1 cellular context compared by ENCODE assay signal in genomic region chr16:89643769-89644300, GRCh38.
TF ChIP-seq lines count a peak whose summit lies in the region.

No MANE protein-coding gene starts in this region.

TF ChIP-seq in GM12878, 131 proteins besides CTCF, POLR2A, EP300 and RAD21:
- no peak for TF ChIP-seq SUZ12 (IDR thresholded peaks at IDR 0.05; ENCODE audit: unreplicated experiment)
- no peak for TF ChIP-seq HSF1 (IDR thresholded peaks at IDR 0.05; ENCODE audit: low read depth, low read length)
- no peak for TF ChIP-seq E2F4 (IDR thresholded peaks at IDR 0.05; ENCODE audit: low read depth, low read length)
- TF ChIP-seq STAT3 (IDR thresholded peaks at IDR 0.05; ENCODE audit: low read depth, low read length), result no peak
- TF ChIP-seq ATF7 (IDR thresholded peaks at IDR 0.05; ENCODE audit: low read depth), result no peak
- no peak for TF ChIP-seq ETV6 (conservative IDR thresholded peaks at IDR 0.05 in 1 of 2, IDR thresholded peaks at IDR 0.05 in 1 of 2; ENCODE audit: borderline replicate concordance in 1 of 2, low read depth in 1 of 2)
